Comparison of ENCODE assay signal across 16 cellular contexts in the genomic region with DNA sequence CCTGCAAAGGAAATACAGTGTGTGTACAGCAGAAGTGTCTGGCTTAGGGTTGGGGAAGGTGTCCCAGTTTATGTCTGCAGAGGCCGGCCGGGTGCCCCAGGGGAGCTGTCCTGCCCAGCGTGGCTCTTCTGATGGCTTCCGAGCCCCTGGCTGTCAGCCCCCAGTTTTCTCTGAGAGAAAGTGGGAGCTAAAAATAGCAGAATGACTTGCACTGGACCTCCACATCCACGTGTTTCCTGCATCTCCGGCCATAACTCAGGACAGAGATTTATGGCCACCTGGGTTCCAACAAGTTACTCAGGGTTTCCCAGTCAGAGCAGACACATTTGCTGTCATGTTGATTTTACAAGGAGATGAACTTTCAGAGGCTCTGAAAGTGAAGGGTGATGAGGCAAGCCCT.
DNase-seq lines count a peak whose midpoint lies in the region; ATAC-seq and TF ChIP-seq lines count a peak whose summit lies in the region.
"Had no signal": no experiment of that assay in that cellular context is flagged by ENCODE, and none has a peak within 500 bp of the region (broad histone marks: within the 10 kb centered on the region; RNA-seq: fewer than 3 reads in every experiment).

No MANE protein-coding gene starts in this region.

- no peaks in the 10 kb centered on the region for H3K79me2 ChIP-seq in GM23248 (ENCODE audit: insufficient read depth)
- H3K79me2 ChIP-seq in hepatocyte, result no peaks in the 10 kb centered on the region
- H3K79me2 ChIP-seq: parathyroid adenoma had no signal

- no peak overlapping the region for H3K4me3 Mint-ChIP-seq in stimulated activated naive B cell treated with anti-CD40 and anti-IgM and Interleukin-4, amounts not matched to agents 10 μg/mL and 1 μg/mL and 100 μg/mL, for 72 hours
- H3K4me3 Mint-ChIP-seq: activated CD8-positive, alpha-beta T cell treated with anti-CD3 and anti-CD28 coated beads for 36 hours had no signal

- 0 out of 2 replicates have a peak overlapping the region, but pooled peaks have one; percentile 20 for H3K9ac ChIP-seq in GM23248
- H3K9ac ChIP-seq: KMS-11, parathyroid adenoma had no signal

- H3K4me3 ChIP-seq in GM23248 (no peak overlapping the region), ascending aorta (peak overlapping the region; percentile 14 to 50), hepatocyte (no peak overlapping the region)
- H3K4me3 ChIP-seq: lung, Peyer's patch had no signal

- H3K27me3 ChIP-seq in GM23248 (replicated peaks; ENCODE audit: insufficient read depth) (no peaks in the 10 kb centered on the region), ascending aorta (no peaks in the 10 kb centered on the region), hepatocyte (no peaks in the 10 kb centered on the region)
- H3K27me3 ChIP-seq: Peyer's patch had no signal

- H3K36me3 ChIP-seq in GM23248 (ENCODE audit: low read depth) (no peaks in the 10 kb centered on the region), ascending aorta (no peaks in the 10 kb centered on the region), hepatocyte (replicated peaks; ENCODE audit: insufficient read depth, low read depth) (no peaks in the 10 kb centered on the region)
- H3K36me3 ChIP-seq: Peyer's patch had no signal

- in situ Hi-C loops in GM23248 (cut with MboI), result no loop called here

- no peaks in the 10 kb centered on the region for H4K20me1 ChIP-seq in GM23248 (ENCODE audit: insufficient read depth)
- no peaks in the 10 kb centered on the region for H4K20me1 ChIP-seq in hepatocyte (ENCODE audit: insufficient read depth, poor library complexity, severe bottlenecking)

- no peak overlapping the region for H2AFZ ChIP-seq in GM23248
- H2AFZ ChIP-seq in hepatocyte, result no peak overlapping the region
- H2AFZ ChIP-seq: parathyroid adenoma had no signal

- no peak for TF ChIP-seq CTCF in ascending aorta (IDR thresholded peaks at IDR 0.05)
- TF ChIP-seq CTCF in hepatocyte (IDR thresholded peaks at IDR 0.05; ENCODE audit: poor library complexity), result no peak

- no peaks in the 10 kb centered on the region for H3K9me3 Mint-ChIP-seq in stimulated activated naive B cell treated with anti-CD40 and anti-IgM and Interleukin-4, amounts not matched to agents 10 μg/mL and 1 μg/mL and 100 μg/mL, for 72 hours

- H3K4me1 ChIP-seq in GM23248 (ENCODE audit: insufficient read depth), result peaks cover 23% of the 10 kb centered on the region
- H3K4me1 ChIP-seq in ascending aorta, result peaks cover 24 to 63% of the 10 kb centered on the region in 2 donors
- peaks cover 22% of the 10 kb centered on the region for H3K4me1 ChIP-seq in hepatocyte (ENCODE audit: insufficient read depth)

- DNase-seq in GM23248 (peak; percentile 50), ascending aorta (ENCODE audit: low spot score in 2 of 2) (peak in 1 of 2 donors; percentile 80), hepatocyte (ENCODE audit: low spot score) (peak; percentile 34), renal cortical epithelial cell (ENCODE audit: low read depth) (peak; percentile 4), NCI-H1417 treated with DMSO at 0.1 percent for 48 hours (lab: John Stamatoyannopoulos, UW) (no peak)
- no peak for DNase-seq in activated T-cell treated with anti-CD3 and anti-CD28 coated beads, Interleukin-2, amount 50 U/mL, for 1 hour
- no peak for DNase-seq in stimulated activated naive B cell treated with anti-CD40 and anti-IgM and Interleukin-4, amounts not matched to agents 10 μg/mL and 1 μg/mL and 100 μg/mL, for 72 hours
- DNase-seq: activated CD8-positive, alpha-beta T cell treated with anti-CD3 and anti-CD28 coated beads for 36 hours; NCI-H1436; Peyer's patch; T-helper 2 cell had no signal

- no peaks in the 10 kb centered on the region for H3K9me3 ChIP-seq in GM23248 (ENCODE audit: low read depth)
- H3K9me3 ChIP-seq in ascending aorta, result no peaks in the 10 kb centered on the region
- H3K9me3 ChIP-seq in hepatocyte (ENCODE audit: low read depth), result no peaks in the 10 kb centered on the region

- ATAC-seq in HG02623 (IDR thresholded peaks at IDR 0.05; ENCODE audit: unreplicated experiment), result no peak
- no peak for ATAC-seq in stimulated activated naive B cell treated with anti-CD40 and anti-IgM and Interleukin-4, amounts not matched to agents 10 μg/mL and 1 μg/mL and 100 μg/mL, for 72 hours (replicated peaks)
- ATAC-seq: activated CD8-positive, alpha-beta T cell treated with anti-CD3 and anti-CD28 coated beads for 36 hours had no signal

- 8 to 13% methylated on average over 6 of the region's 6 CpGs for WGBS in GM23248 (ENCODE audit: low coverage in 1 of 2, low lambda C conversion rate in 2 of 2, missing lambda C conversion rate in 2 of 2), 2 experiments
- WGBS in hepatocyte (ENCODE audit: low lambda C conversion rate, missing lambda C conversion rate), result 17% methylated on average over 6 of the region's 6 CpGs

- H3K9me2 ChIP-seq in GM23248 (ENCODE audit: insufficient read depth), result no peaks in the 10 kb centered on the region
- H3K9me2 ChIP-seq in hepatocyte (replicated peaks; ENCODE audit: insufficient read depth), result no peaks in the 10 kb centered on the region

- H3K27me3 Mint-ChIP-seq in stimulated activated naive B cell treated with anti-CD40 and anti-IgM and Interleukin-4, amounts not matched to agents 10 μg/mL and 1 μg/mL and 100 μg/mL, for 72 hours, result peaks cover 24 to 35% of the 10 kb centered on the region in 2 donors

- no peak overlapping the region for H3K27ac Mint-ChIP-seq in stimulated activated naive B cell treated with anti-CD40 and anti-IgM and Interleukin-4, amounts not matched to agents 10 μg/mL and 1 μg/mL and 100 μg/mL, for 72 hours
- H3K27ac Mint-ChIP-seq: activated CD8-positive, alpha-beta T cell treated with anti-CD3 and anti-CD28 coated beads for 36 hours had no signal

- H3K4me2 ChIP-seq in GM23248 (ENCODE audit: unreplicated experiment) (peak overlapping the region; percentile 74), hepatocyte (peak overlapping the region; percentile 74)
- H3K4me2 ChIP-seq: KMS-11 had no signal

- intact Hi-C loops in ascending aorta (cut with DNase I), result loop anchor here (2.0 to 10.0 kb wide), 7 partner anchors 20 to 411 kb away; partner anchors contain the start of gene UBE3A

- H3F3A ChIP-seq in GM23248 (ENCODE audit: insufficient read depth), result peaks cover 11% of the 10 kb centered on the region

- H3K27ac ChIP-seq in GM23248, result no peak overlapping the region
- H3K27ac ChIP-seq in ascending aorta, result peak overlapping the region; percentile 89 to 92
- H3K27ac ChIP-seq in hepatocyte, result peak overlapping the region; percentile 42
- H3K27ac ChIP-seq: epithelial cell of prostate, KMS-11, parathyroid adenoma had no signal

- peaks cover 0 to 5% of the 10 kb centered on the region in 2 donors for H3K4me1 Mint-ChIP-seq in stimulated activated naive B cell treated with anti-CD40 and anti-IgM and Interleukin-4, amounts not matched to agents 10 μg/mL and 1 μg/mL and 100 μg/mL, for 72 hours

- H3K36me3 Mint-ChIP-seq in stimulated activated naive B cell treated with anti-CD40 and anti-IgM and Interleukin-4, amounts not matched to agents 10 μg/mL and 1 μg/mL and 100 μg/mL, for 72 hours, result no peaks in the 10 kb centered on the region

Comparison
In these comparisons a context has a peak if more than half of its experiments do, and no peak if none do; other contexts are left out.
1. DNase-seq: peak in GM23248 (single experiment), hepatocyte (single experiment) and renal cortical epithelial cell (single experiment); none in activated T-cell treated with anti-CD3 and anti-CD28 coated beads, Interleukin-2, amount 50 U/mL, for 1 hour (single experiment), NCI-H1417 treated with DMSO at 0.1 percent for 48 hours (single experiment) and stimulated activated naive B cell treated with anti-CD40 and anti-IgM and Interleukin-4, amounts not matched to agents 10 μg/mL and 1 μg/mL and 100 μg/mL, for 72 hours (single experiment).
2. H3K4me3 ChIP-seq: peak in ascending aorta (2 of 2); none in GM23248 (single experiment) and hepatocyte (single experiment).